Comparison of ENCODE assay signal across 1 cellular context in genomic region chr1:53400761-53401379, GRCh38.
TF ChIP-seq lines count a peak whose summit lies in the region.

No MANE protein-coding gene starts in this region.

TF ChIP-seq in endothelial cell of umbilical vein, 7 proteins besides CTCF, POLR2A, EP300 and RAD21:
- no peak for TF ChIP-seq MYC (IDR thresholded peaks at IDR 0.05; ENCODE audit: low read depth, low read length)
- no peak for TF ChIP-seq POLR2AphosphoS5 (IDR thresholded peaks at IDR 0.05; ENCODE audit: insufficient read depth, low read depth, low read length)
- TF ChIP-seq GATA2 (IDR thresholded peaks at IDR 0.05; ENCODE audit: insufficient read depth, insufficient read length, low read depth, low read length): no peak
- TF ChIP-seq MAX (IDR thresholded peaks at IDR 0.05; ENCODE audit: insufficient read depth, insufficient read length): no peak
- TF ChIP-seq EZH2 (IDR thresholded peaks at IDR 0.05; ENCODE audit: borderline replicate concordance, low read depth, low read length, severe bottlenecking): no peak
- no peak for TF ChIP-seq JUN (IDR thresholded peaks at IDR 0.05; ENCODE audit: borderline replicate concordance, insufficient read depth, insufficient read length, low read depth)
- TF ChIP-seq FOS (IDR thresholded peaks at IDR 0.05; ENCODE audit: borderline replicate concordance, insufficient read depth, low read length): no peak
